Comparison of ENCODE assay signal across 1 cellular context in genomic region chr19:48993175-48994034, GRCh38.
TF ChIP-seq lines count a peak whose summit lies in the region.

TSS of gene GYS1 (minus strand) at chr19:48993309. CDS start at chr19:48993112, 197 bp downstream.
TSS of gene RUVBL2 (plus strand) at chr19:48993887. CDS start at chr19:48993912, 25 bp downstream.

TF ChIP-seq in K562, 482 proteins besides CTCF, POLR2A, EP300 and RAD21 (continued from another document and continues in another):
- TF ChIP-seq ZNF512 (tag; IDR thresholded peaks at IDR 0.05) (no peak), PTRF (tag; IDR thresholded peaks at IDR 0.05) (no peak), PBX2 (CRISPR knock-in tag; IDR thresholded peaks at IDR 0.05; ENCODE audit: low read depth) (peak; percentile 83), PBX2 (tag; conservative IDR thresholded peaks at IDR 0.05; ENCODE audit: low read depth) (peak; percentile 98), FOXJ2 (tag; IDR thresholded peaks at IDR 0.05) (0 out of 2 replicates have a peak, but pooled peaks have one; percentile 49), VEZF1 (CRISPR knock-in tag; IDR thresholded peaks at IDR 0.05) (peak; percentile 95), MYC (IDR thresholded peaks at IDR 0.05; ENCODE audit: low read depth, low read length) (peak; percentile 91), MYC (CRISPR knock-in tag; IDR thresholded peaks at IDR 0.05; ENCODE audit: borderline replicate concordance, low read depth) (no peak), MTA3 (IDR thresholded peaks at IDR 0.05; ENCODE audit: borderline replicate concordance) (peak; percentile 90; the same call in 1 of the 2 replicates), NFIX (CRISPR knock-in tag; IDR thresholded peaks at IDR 0.05; ENCODE audit: low read depth) (no peak), ZBTB12 (CRISPR knock-in tag; IDR thresholded peaks at IDR 0.05) (peak; percentile 39; the same call in 1 of the 2 replicates), ZFP91 (CRISPR knock-in tag; IDR thresholded peaks at IDR 0.05) (no peak), ZNF197 (CRISPR knock-in tag; IDR thresholded peaks at IDR 0.05; ENCODE audit: low read depth) (no peak), FOXA1 (IDR thresholded peaks at IDR 0.05; ENCODE audit: borderline replicate concordance) (no peak), C11orf30 (IDR thresholded peaks at IDR 0.05; ENCODE audit: low read depth) (peak; percentile 90), FOXK1 (CRISPR knock-in tag; IDR thresholded peaks at IDR 0.05; ENCODE audit: borderline replicate concordance) (peak; percentile 87; the same call in 1 of the 2 replicates), HINFP (tag; conservative IDR thresholded peaks at IDR 0.05; ENCODE audit: low read depth) (no peak), THRA (IDR thresholded peaks at IDR 0.05) (no peak), TAF7 (tag; IDR thresholded peaks at IDR 0.05) (peak; percentile 77; the same call in 1 of the 2 replicates), SAFB (IDR thresholded peaks at IDR 0.05; ENCODE audit: borderline replicate concordance, low read depth, low read length) (peak; percentile 42; the same call in 1 of the 2 replicates), ZFP30 (CRISPR knock-in tag; IDR thresholded peaks at IDR 0.05; ENCODE audit: borderline replicate concordance) (no peak), ZNF384 (IDR thresholded peaks at IDR 0.05; ENCODE audit: low read depth, low read length) (no peak), FIP1L1 (IDR thresholded peaks at IDR 0.05; ENCODE audit: low read depth, low read length, poor library complexity, severe bottlenecking) (peak; percentile 79), CTBP1 (IDR thresholded peaks at IDR 0.05; ENCODE audit: borderline replicate concordance) (peak; percentile 65; the same call in 1 of the 2 replicates), HDAC2 (IDR thresholded peaks at IDR 0.05) (peak; percentile 74; the same call in 1 of the 2 replicates), L3MBTL2 (IDR thresholded peaks at IDR 0.05) (peak; percentile 56), ZNF707 (CRISPR knock-in tag; conservative IDR thresholded peaks at IDR 0.05) (no peak), SIN3B (IDR thresholded peaks at IDR 0.05; ENCODE audit: low read depth) (peak; percentile 90), NFXL1 (CRISPR knock-in tag; IDR thresholded peaks at IDR 0.05) (no peak), ZNF263 (CRISPR knock-in tag; IDR thresholded peaks at IDR 0.05; ENCODE audit: borderline replicate concordance) (peak; percentile 83), TBL1XR1 (IDR thresholded peaks at IDR 0.05; ENCODE audit: low read length in 2 of 2) (0 out of 4 replicates have a peak, but pooled peaks have one; percentile 12 to 32), CBX3 (IDR thresholded peaks at IDR 0.05; ENCODE audit: borderline replicate concordance in 1 of 2, low read length in 2 of 2) (no peak), GTF2F1 (IDR thresholded peaks at IDR 0.05; ENCODE audit: low read depth, low read length) (peak; percentile 40; the same call in 1 of the 2 replicates), CHD7 (IDR thresholded peaks at IDR 0.05; ENCODE audit: low read depth, low read length) (no peak), ATF1 (CRISPR knock-in tag; IDR thresholded peaks at IDR 0.05) (peak; percentile 51; the same call in 1 of the 2 replicates), ATF1 (tag; IDR thresholded peaks at IDR 0.05) (peak; percentile 92)
